27 cellular contexts compared by ENCODE assay signal in the genomic region with DNA sequence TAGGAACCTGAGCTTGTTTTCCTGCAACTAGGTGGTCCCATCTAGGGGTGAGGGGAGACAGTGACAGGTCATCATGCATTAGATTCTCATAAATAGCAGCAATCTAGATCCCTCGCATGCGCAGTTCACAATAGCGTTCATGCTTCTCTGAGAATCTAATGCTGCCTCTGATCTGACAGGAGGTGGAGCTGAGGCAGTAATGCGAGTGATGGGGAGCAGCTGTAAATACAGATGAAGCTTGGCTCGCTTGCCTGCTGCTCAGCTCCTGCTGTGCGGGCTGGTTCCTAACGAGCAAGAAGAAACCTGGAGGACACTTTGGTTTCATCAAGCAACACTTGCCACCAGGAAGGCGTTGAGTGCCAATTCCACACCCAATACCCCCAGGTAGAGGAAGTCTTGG.
DNase-seq lines count a peak whose midpoint lies in the region; ATAC-seq, FAIRE-seq and TF ChIP-seq lines count a peak whose summit lies in the region.
"Had no signal": no experiment of that assay in that cellular context is flagged by ENCODE, and none has a peak within 500 bp of the region (broad histone marks: within the 10 kb centered on the region; RNA-seq: fewer than 3 reads in every experiment).

No MANE protein-coding gene starts in this region.

- CTCF ChIA-PET in CD4-positive, alpha-beta T cell (lab: Charles Lee) = interaction anchor here (0.7 to 1.3 kb wide), 3 partner anchors 10 to 526 kb away, joined by 3 to 5 read pairs (median 3); no protein-coding TSS in a partner anchor
- CTCF ChIA-PET in activated CD8-positive, alpha-beta T cell treated with anti-CD3 and anti-CD28 coated beads, Interleukin-2, amount 10 ng/mL, durations not matched to agents 7 days and 5 days (lab: Charles Lee) = interaction anchor here (0.7 to 5.7 kb wide), 6 partner anchors 7 to 98 kb away, joined by 3 to 52 read pairs (median 5); no protein-coding TSS in a partner anchor

- POLR2A ChIA-PET in CD4-positive, alpha-beta T cell (lab: Charles Lee) = no interaction called here
- POLR2A ChIA-PET in activated CD8-positive, alpha-beta T cell treated with anti-CD3 and anti-CD28 coated beads, Interleukin-2, amount 10 ng/mL, durations not matched to agents 7 days and 5 days (lab: Charles Lee) = interaction anchor here (0.7 to 1.6 kb wide), 3 partner anchors 13 to 431 kb away, joined by 3 to 4 read pairs (median 3); no protein-coding TSS in a partner anchor

- H3K4me3 Mint-ChIP-seq in CD4-positive, alpha-beta T cell = no peak overlapping the region
- no peak overlapping the region for H3K4me3 Mint-ChIP-seq in activated CD8-positive, alpha-beta T cell treated with anti-CD3 and anti-CD28 coated beads, Interleukin-2, amount 10 ng/mL, durations not matched to agents 7 days and 5 days
- H3K4me3 Mint-ChIP-seq: HFFc6 had no signal

- ATAC-seq in CD4-positive, alpha-beta T cell (ENCODE audit: poor library complexity) = no peak
- no peak for ATAC-seq in activated CD8-positive, alpha-beta T cell treated with anti-CD3 and anti-CD28 coated beads, Interleukin-2, amount 10 ng/mL, durations not matched to agents 7 days and 5 days
- no peak for ATAC-seq in left cardiac atrium
- ATAC-seq: Panc1 had no signal

- FAIRE-seq in GM12892 (lab: Jason Lieb, UNC) = peak; percentile 44
- FAIRE-seq: GM12891, HTR-8/SVneo had no signal

- no peak overlapping the region for H3K27ac ChIP-seq in CD4-positive, alpha-beta T cell (ENCODE audit: low read depth, low read length)
- H3K27ac ChIP-seq in VCaP = 0 out of 2 replicates have a peak overlapping the region, but pooled peaks have one; percentile 8
- H3K27ac ChIP-seq: GM23248, RWPE1 had no signal

- H3K27ac Mint-ChIP-seq in CD4-positive, alpha-beta T cell = peak overlapping the region; percentile 8
- no peak overlapping the region for H3K27ac Mint-ChIP-seq in activated CD8-positive, alpha-beta T cell treated with anti-CD3 and anti-CD28 coated beads, Interleukin-2, amount 10 ng/mL, durations not matched to agents 7 days and 5 days
- H3K27ac Mint-ChIP-seq: HFFc6 had no signal

- H3K9me3 ChIP-seq in CD4-positive, alpha-beta T cell (ENCODE audit: control insufficient read depth, low read length) = peaks cover 9% of the 10 kb centered on the region
- H3K9me3 ChIP-seq: HAP-1 had no signal

- H3K4me1 Mint-ChIP-seq in CD4-positive, alpha-beta T cell (ENCODE audit: low read depth) = peaks cover 32% of the 10 kb centered on the region
- H3K4me1 Mint-ChIP-seq in activated CD8-positive, alpha-beta T cell treated with anti-CD3 and anti-CD28 coated beads, Interleukin-2, amount 10 ng/mL, durations not matched to agents 7 days and 5 days (ENCODE audit: low read depth) = peaks cover 42% of the 10 kb centered on the region

- peaks cover 2% of the 10 kb centered on the region for H3K9me3 Mint-ChIP-seq in CD4-positive, alpha-beta T cell
- peaks cover 18% of the 10 kb centered on the region for H3K9me3 Mint-ChIP-seq in activated CD8-positive, alpha-beta T cell treated with anti-CD3 and anti-CD28 coated beads, Interleukin-2, amount 10 ng/mL, durations not matched to agents 7 days and 5 days (ENCODE audit: insufficient read depth)

- intact Hi-C loops in CD4-positive, alpha-beta T cell (cut with DNase I, micrococcal nuclease) = no loop called here
- intact Hi-C loops in left cardiac atrium (cut with DNase I) = no loop called here

- H3K27me3 ChIP-seq in CD4-positive, alpha-beta T cell (ENCODE audit: control insufficient read depth, insufficient read depth, low read length) = no peaks in the 10 kb centered on the region

- no peaks in the 10 kb centered on the region for H3K27me3 Mint-ChIP-seq in CD4-positive, alpha-beta T cell
- no peaks in the 10 kb centered on the region for H3K27me3 Mint-ChIP-seq in activated CD8-positive, alpha-beta T cell treated with anti-CD3 and anti-CD28 coated beads, Interleukin-2, amount 10 ng/mL, durations not matched to agents 7 days and 5 days (ENCODE audit: low read depth)

- no peak for TF ChIP-seq CTCF in CD4-positive, alpha-beta T cell (IDR thresholded peaks at IDR 0.05)
- no peak for TF ChIP-seq CTCF in VCaP (conservative IDR thresholded peaks at IDR 0.05)

- H3K36me3 Mint-ChIP-seq in CD4-positive, alpha-beta T cell (ENCODE audit: low read depth) = peaks cover 5% of the 10 kb centered on the region
- peaks cover 19% of the 10 kb centered on the region for H3K36me3 Mint-ChIP-seq in activated CD8-positive, alpha-beta T cell treated with anti-CD3 and anti-CD28 coated beads, Interleukin-2, amount 10 ng/mL, durations not matched to agents 7 days and 5 days (ENCODE audit: low read depth)

- TF ChIP-seq POLR2A in GM12892 (IDR thresholded peaks at IDR 0.05; ENCODE audit: low read depth, low read length) = no peak

- no peak for DNase-seq in CD4-positive, alpha-beta T cell
- DNase-seq in GM12892 (ENCODE audit: insufficient read length) = no peak
- peak; percentile 58 for DNase-seq in left kidney (ENCODE audit: low read depth, low spot score)
- DNase-seq in NCI-H446 (lab: John Stamatoyannopoulos, UW) = no peak
- no peak for DNase-seq in HK-2 (ENCODE audit: unreplicated experiment)
- no peak for DNase-seq in activated CD8-positive, alpha-beta T cell treated with anti-CD3 and anti-CD28 coated beads, Interleukin-2, amount 10 ng/mL, durations not matched to agents 7 days and 5 days
- DNase-seq in left cardiac atrium = no peak
- DNase-seq: C1 segment of cervical spinal cord, Calu3, DMS79 treated with DMSO at 0.1 percent for 48 hours, GF-D8, GM23248, HFFc6, KG1, MM.1S, NCI-H1048, NCI-H1417, NCI-H1694 treated with DMSO at 0.1 percent for 48 hours, NCI-H2081 treated with DMSO at 0.1 percent for 48 hours, NCI-H526 treated with DMSO at 0.1 percent for 48 hours, SHP77 had no signal
